ENCODE assay signal across 18 cellular contexts in genomic region chr3:46109635-46110005, GRCh38.
DNase-seq lines count a peak whose midpoint lies in the region; ATAC-seq and TF ChIP-seq lines count a peak whose summit lies in the region.
"Had no signal": no experiment of that assay in that cellular context is flagged by ENCODE, and none has a peak within 500 bp of the region (broad histone marks: within the 10 kb centered on the region; RNA-seq: fewer than 3 reads in every experiment).

No MANE protein-coding gene starts in this region.

- POLR2A ChIA-PET in CD8-positive, alpha-beta memory T cell (lab: Charles Lee): no interaction called here
- POLR2A ChIA-PET in HCT116 (lab: Charles Lee): no interaction called here

- no TSS peak for BruUV-seq in HCT116 (replicated peaks; lab: Mats Ljungman, UMichigan)

- no peak overlapping the region for H2AK5ac ChIP-seq in trophoblast cell (ENCODE audit: low read length)

- DNase-seq in CD8-positive, alpha-beta memory T cell: no peak
- no peak for DNase-seq in HCT116 (ENCODE audit: low read depth, low spot score)
- DNase-seq in activated naive CD8-positive, alpha-beta T cell treated with anti-CD3 and anti-CD28 coated beads, Interleukin-2, amount 50 U/mL, for 24 hours: no peak
- DNase-seq in trophoblast cell: no peak
- DNase-seq in posterior vena cava (ENCODE audit: low spot score): no peak
- no peak for DNase-seq in left lobe of liver (ENCODE audit: low spot score)
- no peak for DNase-seq in GM19240 (ENCODE audit: insufficient read length, low spot score)
- DNase-seq: amniotic stem cell, C1 segment of cervical spinal cord, head of caudate nucleus, KG1, kidney, NCI-H1694, occipital lobe, WERI-Rb-1 had no signal

- RAD21 ChIA-PET in HCT116 (lab: Charles Lee; ENCODE audit: low non-redundant PET in 1 of 2, low total read pairs in 2 of 2, uncharacterized antibody in 2 of 2, unreplicated experiment in 2 of 2): no interaction called here

- H2BK12ac ChIP-seq in trophoblast cell (ENCODE audit: low read length): peak overlapping the region; percentile 50

- H3K4me1 Mint-ChIP-seq in CD8-positive, alpha-beta memory T cell: peaks cover 72 to 77% (median 73%) of the 10 kb centered on the region in 3 donors
- peaks cover 51% of the 10 kb centered on the region for H3K4me1 Mint-ChIP-seq in activated naive CD8-positive, alpha-beta T cell treated with anti-CD3 and anti-CD28 coated beads, Interleukin-2, amount 50 U/mL, for 24 hours

- peak overlapping the region; percentile 23 for H3K4me3 ChIP-seq in CD8-positive, alpha-beta memory T cell (ENCODE audit: low read length)
- H3K4me3 ChIP-seq in HCT116 (replicated peaks in 1 of 2; ENCODE audit: low read depth in 1 of 2, low read length in 2 of 2) (no peak overlapping the region), trophoblast cell (ENCODE audit: low read depth, low read length) (no peak overlapping the region)

- no peak for TF ChIP-seq POLR2A in HCT116 (IDR thresholded peaks at IDR 0.05; ENCODE audit: borderline replicate concordance, extremely low read depth, insufficient read depth, insufficient read length)

- no peak overlapping the region for H4K12ac ChIP-seq in trophoblast cell (ENCODE audit: low read depth, low read length)

- no peaks in the 10 kb centered on the region for H3K36me3 ChIP-seq in CD8-positive, alpha-beta memory T cell (ENCODE audit: insufficient read depth, low read length)
- H3K36me3 ChIP-seq in HCT116 (ENCODE audit: control insufficient read depth in 1 of 2, insufficient read depth in 2 of 2, low read length in 2 of 2) (no peaks in the 10 kb centered on the region), trophoblast cell (ENCODE audit: control insufficient read depth in 1 of 2, insufficient read depth in 2 of 2, low read length in 2 of 2) (peaks cover 2% of the 10 kb centered on the region in 2 experiments)
- H3K36me3 ChIP-seq: WERI-Rb-1 had no signal

- no peak for TF ChIP-seq CTCF in HCT116 (IDR thresholded peaks at IDR 0.05 in 2 of 3, conservative IDR thresholded peaks at IDR 0.05 in 1 of 3; ENCODE audit: borderline replicate concordance in 1 of 3, insufficient read depth in 1 of 3, low read depth in 2 of 3, low read length in 2 of 3)

- no peaks in the 10 kb centered on the region for H3K9me3 Mint-ChIP-seq in CD8-positive, alpha-beta memory T cell
- peaks cover 3% of the 10 kb centered on the region for H3K9me3 Mint-ChIP-seq in activated naive CD8-positive, alpha-beta T cell treated with anti-CD3 and anti-CD28 coated beads, Interleukin-2, amount 50 U/mL, for 24 hours

- H3K4me2 ChIP-seq in HCT116 (ENCODE audit: low read length) (peak overlapping the region; percentile 39), trophoblast cell (ENCODE audit: low read length) (no peak overlapping the region)

- H2AFZ ChIP-seq in HCT116 (ENCODE audit: low read depth, low read length, poor library complexity, severe bottlenecking) (peak overlapping the region; percentile 68), trophoblast cell (ENCODE audit: insufficient read depth, low read length, poor library complexity) (no peak overlapping the region)

- H4K8ac ChIP-seq in trophoblast cell (ENCODE audit: low read depth, low read length): no peak overlapping the region

- H3K9me2 ChIP-seq in HCT116 (ENCODE audit: insufficient read depth): no peaks in the 10 kb centered on the region

- no peak overlapping the region for H3K18ac ChIP-seq in trophoblast cell (ENCODE audit: low read length)

- no peak for TF ChIP-seq RAD21 in HCT116 (IDR thresholded peaks at IDR 0.05; ENCODE audit: low read depth)

- H3K27me3 Mint-ChIP-seq in CD8-positive, alpha-beta memory T cell: no peaks in the 10 kb centered on the region
- H3K27me3 Mint-ChIP-seq in activated naive CD8-positive, alpha-beta T cell treated with anti-CD3 and anti-CD28 coated beads, Interleukin-2, amount 50 U/mL, for 24 hours: peaks cover 6% of the 10 kb centered on the region

- ATAC-seq in HCT116 (peak; percentile 15; the same call in 1 of the 2 replicates), left lobe of liver (no peak)
- ATAC-seq in activated naive CD8-positive, alpha-beta T cell treated with anti-CD3 and anti-CD28 coated beads, Interleukin-2, amount 50 U/mL, for 24 hours: no peak
- ATAC-seq: SK-N-SH treated with all-trans-retinoic acid at 6 μM for 48 hours had no signal

- peak overlapping the region; percentile 65 for H2BK5ac ChIP-seq in trophoblast cell (ENCODE audit: low read depth, low read length, poor library complexity)

- H3K36me3 Mint-ChIP-seq in CD8-positive, alpha-beta memory T cell: no peaks in the 10 kb centered on the region
- H3K36me3 Mint-ChIP-seq in activated naive CD8-positive, alpha-beta T cell treated with anti-CD3 and anti-CD28 coated beads, Interleukin-2, amount 50 U/mL, for 24 hours (ENCODE audit: low read depth): no peaks in the 10 kb centered on the region
- H3K36me3 Mint-ChIP-seq: mesothelial cell of epicardium had no signal

- no peaks in the 10 kb centered on the region for H4K20me1 ChIP-seq in HCT116 (ENCODE audit: insufficient read depth)

- no peaks in the 10 kb centered on the region for H3K9me3 ChIP-seq in CD8-positive, alpha-beta memory T cell (ENCODE audit: low read length)
- H3K9me3 ChIP-seq in HCT116 (ENCODE audit: control insufficient read depth in 1 of 2, insufficient read depth in 1 of 2, low read depth in 1 of 2, low read length in 2 of 2): no peaks in the 10 kb centered on the region
- no peaks in the 10 kb centered on the region for H3K9me3 ChIP-seq in trophoblast cell (ENCODE audit: insufficient read depth, low read depth, low read length)

- H3K14ac ChIP-seq in trophoblast cell (ENCODE audit: low read length): no peak overlapping the region

- no peaks in the 10 kb centered on the region for H3K27me3 ChIP-seq in CD8-positive, alpha-beta memory T cell (ENCODE audit: insufficient read depth, low read length, poor library complexity, severe bottlenecking)
- no peaks in the 10 kb centered on the region for H3K27me3 ChIP-seq in HCT116 (ENCODE audit: insufficient read depth, low read length)
- H3K27me3 ChIP-seq in trophoblast cell (ENCODE audit: insufficient read depth, low read length): no peaks in the 10 kb centered on the region

- H3K4me3 Mint-ChIP-seq in CD8-positive, alpha-beta memory T cell: peak overlapping the region; percentile 1 to 90 (median 67)
- H3K4me3 Mint-ChIP-seq in activated naive CD8-positive, alpha-beta T cell treated with anti-CD3 and anti-CD28 coated beads, Interleukin-2, amount 50 U/mL, for 24 hours: no peak overlapping the region
- H3K4me3 Mint-ChIP-seq: mesothelial cell of epicardium had no signal

- no peak overlapping the region for H3K27ac ChIP-seq in CD8-positive, alpha-beta memory T cell (ENCODE audit: low read depth, low read length)
- H3K27ac ChIP-seq in HCT116 (ENCODE audit: low read depth, low read length): no peak overlapping the region
- H3K27ac ChIP-seq in trophoblast cell (ENCODE audit: low read depth, low read length): peak overlapping the region; percentile 8
- H3K27ac ChIP-seq: epithelial cell of prostate, WERI-Rb-1 had no signal

- peaks cover 48% of the 10 kb centered on the region for H3K4me1 ChIP-seq in CD8-positive, alpha-beta memory T cell (ENCODE audit: insufficient read depth, low read length)
- peaks cover 18 to 32% of the 10 kb centered on the region in 2 experiments for H3K4me1 ChIP-seq in HCT116 (ENCODE audit: control insufficient read depth in 1 of 2, insufficient read depth in 2 of 2, low read length in 2 of 2)
- H3K4me1 ChIP-seq in trophoblast cell (ENCODE audit: control insufficient read depth in 1 of 2, insufficient read depth in 2 of 2, low read length in 2 of 2): peaks cover 7 to 15% of the 10 kb centered on the region in 2 experiments

- H3K9ac ChIP-seq in HCT116 (ENCODE audit: low read length) (no peak overlapping the region), trophoblast cell (ENCODE audit: low read length) (no peak overlapping the region)

- peak overlapping the region; percentile 4 for H2BK120ac ChIP-seq in trophoblast cell (ENCODE audit: insufficient read depth, low read length, poor library complexity)

- CTCF ChIA-PET in CD8-positive, alpha-beta memory T cell (lab: Charles Lee): no interaction called here
- CTCF ChIA-PET in HCT116 (lab: Charles Lee): no interaction called here

- WGBS in trophoblast cell (ENCODE audit: extremely low coverage, insufficient coverage, insufficient read length): no CpG with 5 or more reads among the region's 2 CpGs

- peaks cover 25% of the 10 kb centered on the region for H3K79me1 ChIP-seq in trophoblast cell (ENCODE audit: low read length)

- peak overlapping the region; percentile 88 to 99 (median 97) for H3K27ac Mint-ChIP-seq in CD8-positive, alpha-beta memory T cell
- H3K27ac Mint-ChIP-seq in activated naive CD8-positive, alpha-beta T cell treated with anti-CD3 and anti-CD28 coated beads, Interleukin-2, amount 50 U/mL, for 24 hours: peak overlapping the region; percentile 36
- H3K27ac Mint-ChIP-seq: mesothelial cell of epicardium had no signal

- intact Hi-C loops in HCT116 (cut with micrococcal nuclease) (no loop called here), posterior vena cava (cut with DNase I) (no loop called here)

- H3K79me2 ChIP-seq in HCT116 (ENCODE audit: insufficient read depth, low read length): no peaks in the 10 kb centered on the region
- peaks cover 2% of the 10 kb centered on the region for H3K79me2 ChIP-seq in trophoblast cell (ENCODE audit: control insufficient read depth, insufficient read depth, low read length, poor library complexity)

- H3K23ac ChIP-seq in trophoblast cell (ENCODE audit: low read length): no peak overlapping the region

- H4K91ac ChIP-seq in trophoblast cell (ENCODE audit: low read depth, low read length): peak overlapping the region; percentile 58

- no peak overlapping the region for H3K4ac ChIP-seq in trophoblast cell (ENCODE audit: low read depth, low read length)

TF ChIP-seq in HCT116, 20 proteins besides CTCF, POLR2A, EP300 and RAD21 (continues in another document):
- no peak for TF ChIP-seq EZH2phosphoT487 (IDR thresholded peaks at IDR 0.05; ENCODE audit: borderline replicate concordance)
- TF ChIP-seq CEBPB (IDR thresholded peaks at IDR 0.05; ENCODE audit: low read depth): no peak
- TF ChIP-seq MAX (IDR thresholded peaks at IDR 0.05): no peak
- TF ChIP-seq TCF7L2 (IDR thresholded peaks at IDR 0.05; ENCODE audit: borderline replicate concordance, extremely low read depth, insufficient read depth, insufficient read length): no peak
- no peak for TF ChIP-seq JUND (IDR thresholded peaks at IDR 0.05)
- no peak for TF ChIP-seq ZNF274 (IDR thresholded peaks at IDR 0.05; ENCODE audit: low read depth, low read length)
- TF ChIP-seq EGR1 (IDR thresholded peaks at IDR 0.05; ENCODE audit: low read depth): no peak
